Comparison of ENCODE assay signal across 9 cellular contexts in the genomic region with DNA sequence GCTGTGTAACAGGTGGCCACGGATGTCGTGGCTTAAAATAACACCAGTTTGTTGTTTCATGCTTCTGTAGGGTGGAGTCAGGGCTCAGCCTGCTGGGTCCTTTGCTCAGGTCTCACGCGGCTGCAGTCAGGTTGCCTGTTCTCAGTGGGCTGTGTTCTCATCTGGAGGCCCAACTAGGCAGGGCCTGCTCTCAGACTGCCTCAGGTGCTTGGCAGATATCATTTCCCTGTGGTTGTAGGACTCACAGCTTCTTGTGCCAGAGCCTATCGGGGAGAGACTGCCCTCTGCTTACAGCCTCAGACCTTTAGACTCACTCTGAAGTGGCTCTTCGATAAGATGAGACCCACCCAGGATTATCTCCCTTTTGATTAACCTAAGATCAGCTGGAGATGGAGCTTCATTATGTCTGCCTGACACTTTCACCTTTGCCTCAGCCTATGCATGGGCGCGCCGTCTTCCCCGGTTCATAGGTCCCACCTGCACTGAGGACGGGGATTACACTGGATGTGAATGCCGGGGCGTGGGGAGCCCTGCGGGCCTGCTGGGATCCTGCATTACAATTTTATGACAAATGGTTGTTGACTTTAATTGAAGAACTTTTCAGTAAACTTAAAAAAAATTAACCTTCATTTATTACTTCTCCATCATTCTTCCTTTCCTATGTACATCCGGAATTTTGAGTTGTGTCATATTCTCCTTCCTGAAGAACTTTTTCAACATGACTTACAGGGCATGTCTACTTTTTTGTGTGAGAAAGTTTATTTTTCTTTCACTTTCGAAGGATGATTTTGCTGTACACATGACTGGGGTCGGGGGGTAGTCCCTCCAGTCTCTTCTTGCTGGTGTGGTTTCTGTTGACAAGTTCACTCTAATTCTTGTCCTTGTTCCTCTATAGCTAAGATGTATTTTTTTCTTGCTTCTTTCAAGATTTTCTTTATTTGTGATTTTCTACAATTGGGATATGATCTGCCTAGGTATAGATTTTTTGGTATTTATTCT. TPM values are rescaled to one million over a fixed set of nuclear protein-coding genes. Genes with fewer than 3 reads are reported as not detected.
A peak's percentile ranks its signal among the peaks of the same experiment; 100 is the strongest.
DNase-seq lines count a peak whose midpoint lies in the region; ATAC-seq and TF ChIP-seq lines count a peak whose summit lies in the region.
"Had no signal": no experiment of that assay in that cellular context is flagged by ENCODE, and none has a peak within 500 bp of the region (broad histone marks: within the 10 kb centered on the region; RNA-seq: fewer than 3 reads in every experiment).

No MANE protein-coding gene starts in this region.

- H4K20me1 ChIP-seq in SK-N-SH (ENCODE audit: insufficient read depth) = peaks cover 12% of the 10 kb centered on the region; the same call in 1 of the 2 replicates

- no peaks in the 10 kb centered on the region for H3K27me3 ChIP-seq in SK-N-SH (ENCODE audit: insufficient read depth)
- H3K27me3 ChIP-seq in WERI-Rb-1 (ENCODE audit: insufficient read depth, low read depth, severe bottlenecking) = no peaks in the 10 kb centered on the region

- no peak overlapping the region for H2AFZ ChIP-seq in SK-N-SH (ENCODE audit: low read depth)
- H2AFZ ChIP-seq: parathyroid adenoma had no signal

- no peak overlapping the region for H3K9ac ChIP-seq in SK-N-SH
- H3K9ac ChIP-seq: parathyroid adenoma had no signal

- H3K4me2 ChIP-seq in SK-N-SH = no peak overlapping the region

- no peak overlapping the region for H3K27ac ChIP-seq in SK-N-SH (ENCODE audit: low read depth in 2 of 2, low read length in 1 of 2)
- no peak overlapping the region for H3K27ac ChIP-seq in WERI-Rb-1
- H3K27ac ChIP-seq: parathyroid adenoma had no signal

- 93% methylated on average over 17 of the region's 17 CpGs for WGBS in SK-N-SH (ENCODE audit: low lambda C conversion rate)

- H3K4me3 ChIP-seq in SK-N-SH (ENCODE audit: low read depth in 2 of 2, low read length in 1 of 2) (no peak overlapping the region), WERI-Rb-1 (ENCODE audit: low read depth, low read length) (no peak overlapping the region)

- no peaks in the 10 kb centered on the region for H3K9me2 ChIP-seq in SK-N-SH

- CTCF ChIA-PET in GM10248 (lab: Yijun Ruan, JAX) (interaction anchor here (1.1 kb wide), 1 partner anchor 21 kb away, joined by 4 read pairs; no protein-coding TSS in a partner anchor), SK-N-SH (lab: Yijun Ruan, JAX) (interaction anchor here (1.1 kb wide), 1 partner anchor 134 kb away, joined by 3 read pairs; no protein-coding TSS in a partner anchor)

- ATAC-seq in GM21360 (IDR thresholded peaks at IDR 0.05; ENCODE audit: unreplicated experiment) = peak; percentile 77
- ATAC-seq in HG03521 (IDR thresholded peaks at IDR 0.05; ENCODE audit: unreplicated experiment) = peak; percentile 81

- TF ChIP-seq EP300 in SK-N-SH (IDR thresholded peaks at IDR 0.05; ENCODE audit: borderline replicate concordance in 1 of 2, low read depth in 1 of 2, low read length in 1 of 2) = no peak

- TF ChIP-seq CTCF in GM10248 (IDR thresholded peaks at IDR 0.05; ENCODE audit: control extremely low read depth, extremely low read depth, low read depth, missing control alignments) (no peak), SK-N-SH (IDR thresholded peaks at IDR 0.05) (no peak), WERI-Rb-1 (IDR thresholded peaks at IDR 0.05; ENCODE audit: low read depth, low read length) (no peak)

- POLR2A ChIA-PET in GM10248 (lab: Yijun Ruan, JAX) = no interaction called here
- POLR2A ChIA-PET in SK-N-SH (lab: Yijun Ruan, JAX) = no interaction called here

- DNase-seq in GM10248 (ENCODE audit: extremely low spot score) (peak; percentile 85), fibroblast of peridontal ligament (ENCODE audit: extremely low read depth) (peak; percentile 37), AG08395 (ENCODE audit: low spot score) (no peak), SK-N-SH (no peak), GF-D8 (lab: John Stamatoyannopoulos, UW) (no peak), WERI-Rb-1 (no peak)

- peaks cover 0 to 3% of the 10 kb centered on the region in 2 experiments; a peak in 1 of 4 replicates for H3K4me1 ChIP-seq in SK-N-SH (ENCODE audit: control insufficient read depth in 1 of 2, insufficient read depth in 2 of 2, low read depth in 1 of 2, low read length in 1 of 2)

- peaks cover 3% of the 10 kb centered on the region for H3F3A ChIP-seq in SK-N-SH (replicated peaks; ENCODE audit: insufficient read depth)

- H3K36me3 ChIP-seq in SK-N-SH (replicated peaks in 1 of 2; ENCODE audit: control insufficient read depth in 1 of 2, insufficient read depth in 2 of 2, low read length in 1 of 2) (no peaks in the 10 kb centered on the region), WERI-Rb-1 (no peaks in the 10 kb centered on the region)

- no peaks in the 10 kb centered on the region for H3K9me3 ChIP-seq in SK-N-SH
- no peaks in the 10 kb centered on the region for H3K9me3 ChIP-seq in WERI-Rb-1 (ENCODE audit: severe bottlenecking)

- TF ChIP-seq RAD21 in SK-N-SH (IDR thresholded peaks at IDR 0.05; ENCODE audit: low read length) = no peak

- peaks cover 70% of the 10 kb centered on the region for H3K79me2 ChIP-seq in SK-N-SH (ENCODE audit: insufficient read depth)

TF ChIP-seq in SK-N-SH, 30 proteins besides CTCF, POLR2A, EP300 and RAD21:
- TF ChIP-seq GABPA (IDR thresholded peaks at IDR 0.05; ENCODE audit: low read depth) = no peak
- no peak for TF ChIP-seq POLR2AphosphoS5 (IDR thresholded peaks at IDR 0.05; ENCODE audit: low read depth, low read length)
- TF ChIP-seq SMC3 (IDR thresholded peaks at IDR 0.05; ENCODE audit: low read depth, low read length) = no peak

RNA-seq across cellular contexts. Expression of a gene that starts 55.5 kb away (rescaled TPM):
- 12.0 and 12.9 TPM in 2 replicates for polyA plus RNA-seq in SK-N-SH (2012; rRNA removed)
- polyA plus RNA-seq in SK-N-SH (2012; cell fraction: cytosol; rRNA removed) = 11.2 and 11.8 TPM in 2 replicates
- 9.6 and 10.9 TPM in 2 replicates for polyA plus RNA-seq in SK-N-SH (2012; cell fraction: nucleus; rRNA removed)

Comparison
In these comparisons a context has a peak if more than half of its experiments do, and no peak if none do; other contexts are left out.
1. DNase-seq: peak in GM10248 (single experiment) and fibroblast of peridontal ligament (single experiment); none in AG08395 (single experiment), SK-N-SH (single experiment), GF-D8 (single experiment) and WERI-Rb-1 (single experiment).